8 cellular contexts compared by ENCODE assay signal in the genomic region with DNA sequence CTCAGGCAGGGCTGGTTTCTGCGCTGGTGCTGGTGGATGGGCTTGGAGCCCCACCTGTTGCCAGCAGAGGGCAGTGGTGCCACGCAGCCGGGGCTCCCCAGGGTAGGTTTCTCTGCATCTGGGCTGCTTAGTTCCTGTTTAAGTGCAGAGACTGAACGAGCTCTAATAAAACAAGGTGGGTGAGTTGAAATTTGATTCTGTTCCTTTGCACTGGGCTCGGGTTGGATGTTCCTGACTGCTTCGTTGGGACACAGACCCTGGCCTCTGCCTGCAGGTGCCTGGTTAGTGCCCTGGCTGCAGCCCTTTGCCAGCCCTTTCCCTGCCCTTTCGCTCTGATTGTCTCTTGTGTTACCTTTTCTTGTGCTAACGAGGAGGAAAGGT. TPM values are rescaled to one million over a fixed set of nuclear protein-coding genes. Genes with fewer than 3 reads are reported as not detected.
DNase-seq lines count a peak whose midpoint lies in the region; ATAC-seq and TF ChIP-seq lines count a peak whose summit lies in the region.

No MANE protein-coding gene starts in this region.

- POLR2A ChIA-PET in MCF 10A (lab: Yijun Ruan, JAX), result interaction anchor here (0.6 to 1.8 kb wide), 4 partner anchors 54 to 103 kb away, joined by 3 to 16 read pairs (median 3); partner anchors contain the start of gene FN3KRP

- H3K27me3 ChIP-seq in WERI-Rb-1 (ENCODE audit: insufficient read depth, low read depth, severe bottlenecking), result no peaks in the 10 kb centered on the region

- no peak overlapping the region for H3K27ac ChIP-seq in WERI-Rb-1

- no peak for ATAC-seq in GM21423 (IDR thresholded peaks at IDR 0.05; ENCODE audit: unreplicated experiment)

- DNase-seq in CD1c-positive myeloid dendritic cell (ENCODE audit: extremely low spot score) (peak; percentile 92), GOT3 (lab: John Stamatoyannopoulos, UW) (peak; percentile 42), NCI-H2171 treated with DMSO at 0.1 percent for 48 hours (lab: John Stamatoyannopoulos, UW) (peak; percentile 67), WERI-Rb-1 (peak; percentile 80), MCF 10A (ENCODE audit: unreplicated experiment) (peak; percentile 81), immature natural killer cell (peak; percentile 83 to 87 (median 84))
- DNase-seq in stimulated activated CD4-positive, alpha-beta T cell treated with anti-CD3 and anti-CD28 coated beads, Interleukin-12 subunit alpha, Interleukin-12 subunit beta, amount 100 ng/mL, for 48 hours (ENCODE audit: low read depth in 2 of 3, low spot score in 1 of 3), result peak; percentile 68 to 74 (median 71)

- no TSS peak for BruUV-seq in MCF 10A (replicated peaks; lab: Mats Ljungman, UMichigan)

- intact Hi-C loops in MCF 10A (cut with micrococcal nuclease), result loop anchor here (1.0 to 2.0 kb wide), 2 partner anchors 132 to 295 kb away; no protein-coding TSS in a partner anchor

- no peak overlapping the region for H3K4me3 ChIP-seq in WERI-Rb-1 (ENCODE audit: low read depth, low read length)

- H3K36me3 ChIP-seq in WERI-Rb-1, result peaks cover 66% of the 10 kb centered on the region

- H3K27ac Mint-ChIP-seq in MCF 10A (ENCODE audit: low read depth, unreplicated experiment), result no peak overlapping the region
- H3K27ac Mint-ChIP-seq in immature natural killer cell, result peak overlapping the region in 5 of 6 donors; percentile 85 to 96 (median 92)

- TF ChIP-seq CTCF in WERI-Rb-1 (IDR thresholded peaks at IDR 0.05; ENCODE audit: low read depth, low read length) (peak; percentile 98), MCF 10A (IDR thresholded peaks at IDR 0.05; ENCODE audit: unreplicated experiment) (peak; percentile 98)

- H3K4me3 Mint-ChIP-seq in MCF 10A (ENCODE audit: unreplicated experiment), result no peak overlapping the region
- peak overlapping the region; percentile 34 to 78 (median 71) for H3K4me3 Mint-ChIP-seq in immature natural killer cell

- peaks cover 8% of the 10 kb centered on the region for H3K4me1 Mint-ChIP-seq in MCF 10A (ENCODE audit: insufficient read depth, unreplicated experiment)
- H3K4me1 Mint-ChIP-seq in immature natural killer cell, result peaks cover 28 to 30% of the 10 kb centered on the region in 2 donors

- H3K9me3 Mint-ChIP-seq in MCF 10A (ENCODE audit: unreplicated experiment) (no peaks in the 10 kb centered on the region), immature natural killer cell (no peaks in the 10 kb centered on the region)

- CTCF ChIA-PET in MCF 10A (lab: Yijun Ruan, JAX), result interaction anchor here (0.6 to 2.4 kb wide), 27 partner anchors 9 to 425 kb away, joined by 3 to 14 read pairs (median 3); no protein-coding TSS in a partner anchor

- peaks cover 21% of the 10 kb centered on the region for H3K36me3 Mint-ChIP-seq in MCF 10A (ENCODE audit: insufficient read depth, unreplicated experiment)
- H3K36me3 Mint-ChIP-seq in immature natural killer cell, result no peaks in the 10 kb centered on the region

- peaks cover 2% of the 10 kb centered on the region for H3K9me3 ChIP-seq in WERI-Rb-1 (ENCODE audit: severe bottlenecking)

- no peaks in the 10 kb centered on the region for H3K27me3 Mint-ChIP-seq in MCF 10A (ENCODE audit: insufficient read depth, unreplicated experiment)
- H3K27me3 Mint-ChIP-seq in immature natural killer cell (ENCODE audit: low read depth in 3 of 3), result peaks cover 4 to 13% (median 7%) of the 10 kb centered on the region in 3 donors

RNA-seq across cellular contexts. Expression of gene TBCD, which starts 30.0 kb away (rescaled TPM):
- 66.8 and 76.2 TPM in 2 replicates for total RNA-seq in MCF 10A (2022)
- 100 to 1,000 TPM in 1 of 3 donors, 10 to 100 TPM in 2; 70.2 to 142 (median 99.7) TPM for polyA plus RNA-seq in immature natural killer cell

RNA-seq across cellular contexts. Expression of gene FN3K, which starts 46.5 kb away (rescaled TPM):
- total RNA-seq in MCF 10A (2022), result 1.3 and 4.0 TPM in 2 replicates
- polyA plus RNA-seq in immature natural killer cell, result 1 to 10 TPM in 1 of 3 donors, under 1 TPM in 2; 0.18 to 1.1 (median 0.50) TPM

RNA-seq across cellular contexts. Expression of gene ZNF750, which starts 57.9 kb away (rescaled TPM):
- total RNA-seq in MCF 10A (2022), result 0.14 TPM in 1 of 2 replicates, not detected in the other
- polyA plus RNA-seq in immature natural killer cell, result under 1 TPM in 1 of 3 donors, not detected in 2; 0.11 TPM

Comparison
In these comparisons a context has a peak if more than half of its experiments do, and no peak if none do; other contexts are left out.
1. DNase-seq: peak in every context shown above with its lines; median percentile 92 in CD1c-positive myeloid dendritic cell; 84 in immature natural killer cell; 81 in MCF 10A; 80 in WERI-Rb-1; 71 in stimulated activated CD4-positive, alpha-beta T cell treated with anti-CD3 and anti-CD28 coated beads, Interleukin-12 subunit alpha, Interleukin-12 subunit beta, amount 100 ng/mL, for 48 hours; 67 in NCI-H2171 treated with DMSO at 0.1 percent for 48 hours; 42 in GOT3.